8 cellular contexts compared by ENCODE assay signal in the genomic region with DNA sequence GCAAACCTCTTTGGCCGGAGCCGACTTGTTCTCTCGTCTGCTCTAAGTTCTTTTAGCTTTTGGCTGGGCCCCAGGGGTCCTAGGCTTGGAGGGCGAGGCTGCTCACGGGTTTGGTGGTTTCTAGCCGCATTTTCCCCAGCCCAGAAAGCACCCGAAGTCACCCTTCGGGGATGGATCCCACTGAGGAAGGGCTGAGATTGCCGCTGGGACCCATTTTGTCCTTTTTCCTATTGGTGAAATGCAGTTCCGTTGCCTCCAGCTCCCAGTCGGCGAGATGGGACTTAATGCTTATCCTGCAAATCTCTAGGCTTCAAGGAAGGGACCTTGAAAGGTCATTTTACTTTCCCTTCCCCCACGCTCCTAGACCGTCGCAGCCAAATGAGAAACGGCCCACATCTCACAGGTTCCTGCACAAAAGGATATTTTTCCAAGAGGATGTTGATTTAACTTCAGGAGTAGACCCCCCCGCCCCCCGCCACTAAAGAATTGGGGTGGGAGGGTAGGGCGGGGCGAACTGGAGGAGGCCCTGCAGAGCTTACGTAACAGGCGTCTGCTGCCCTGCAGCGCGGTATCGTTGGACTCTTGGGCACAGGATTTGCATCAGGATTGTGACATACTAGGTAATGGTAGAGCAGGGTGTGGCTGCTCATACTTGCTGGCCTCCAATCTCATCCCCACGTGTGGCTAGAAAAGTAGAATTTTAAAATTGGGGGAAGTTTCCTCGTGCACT. TPM values are rescaled to one million over a fixed set of nuclear protein-coding genes. Genes with fewer than 3 reads are reported as not detected.
DNase-seq lines count a peak whose midpoint lies in the region; ATAC-seq and TF ChIP-seq lines count a peak whose summit lies in the region.

No MANE protein-coding gene starts in this region.

- H3K23ac ChIP-seq in mesenchymal stem cell (ENCODE audit: low read length in 2 of 2), result no peak overlapping the region

- H2BK5ac ChIP-seq in mesenchymal stem cell (ENCODE audit: low read depth, low read length, poor library complexity, severe bottlenecking), result no peak overlapping the region

- H3K4me3 Mint-ChIP-seq in CD4-positive, alpha-beta memory T cell, result peak overlapping the region; percentile 87 to 94 (median 92)

- H3K36me3 ChIP-seq in CD4-positive, alpha-beta memory T cell (ENCODE audit: insufficient read depth, low read length), result peaks cover 6% of the 10 kb centered on the region
- H3K36me3 ChIP-seq in effector memory CD4-positive, alpha-beta T cell (ENCODE audit: control insufficient read depth, insufficient read depth, low read length), result no peaks in the 10 kb centered on the region
- H3K36me3 ChIP-seq in mesenchymal stem cell (ENCODE audit: control insufficient read depth in 1 of 2, insufficient read depth in 2 of 2, low read depth in 1 of 2, low read length in 2 of 2), result peaks cover 0 to 11% of the 10 kb centered on the region in 2 experiments

- POLR2A ChIA-PET in CD4-positive, alpha-beta memory T cell (lab: Charles Lee; ENCODE audit: partially characterized antibody), result interaction anchor here (0.5 to 2.3 kb wide), 9 partner anchors 13 to 1256 kb away, joined by 3 to 14 read pairs (median 3); partner anchors contain the start of genes ATP7A, COX7B and TAF9B

- H3K4me2 ChIP-seq in mesenchymal stem cell (ENCODE audit: low read length, poor library complexity, severe bottlenecking), result peak overlapping the region; percentile 58

- peak overlapping the region; percentile 1 for H2BK120ac ChIP-seq in mesenchymal stem cell (ENCODE audit: low read depth, low read length)

- peak overlapping the region in 1 of 2 experiments; percentile 95 for H3K18ac ChIP-seq in mesenchymal stem cell (ENCODE audit: low read depth in 1 of 2, low read length in 2 of 2)

- no peak overlapping the region for H2AK5ac ChIP-seq in mesenchymal stem cell (ENCODE audit: low read length, severe bottlenecking)

- H3K27me3 ChIP-seq in CD4-positive, alpha-beta memory T cell (ENCODE audit: insufficient read depth, low read length), result no peaks in the 10 kb centered on the region
- no peaks in the 10 kb centered on the region for H3K27me3 ChIP-seq in effector memory CD4-positive, alpha-beta T cell (replicated peaks; ENCODE audit: control insufficient read depth, insufficient read depth, low read length, poor library complexity, severe bottlenecking)
- no peaks in the 10 kb centered on the region for H3K27me3 ChIP-seq in mesenchymal stem cell (ENCODE audit: control insufficient read depth in 1 of 2, insufficient read depth in 1 of 2, low read length in 2 of 2)

- H3K14ac ChIP-seq in mesenchymal stem cell (ENCODE audit: low read length in 2 of 2), result peak overlapping the region in 1 of 2 experiments; percentile 32

- H3K79me1 ChIP-seq in mesenchymal stem cell (replicated peaks; ENCODE audit: low read length, poor library complexity, severe bottlenecking), result no peaks in the 10 kb centered on the region

- peak; percentile 22 to 58 (median 31) for DNase-seq in CD4-positive, alpha-beta memory T cell
- peak; percentile 26 for DNase-seq in NCI-H146 treated with DMSO at 0.1 percent for 48 hours (lab: John Stamatoyannopoulos, UW; ENCODE audit: unreplicated experiment)
- peak; percentile 16 to 30 (median 16) for DNase-seq in effector memory CD4-positive, alpha-beta T cell
- DNase-seq in mesenchymal stem cell, result peak; percentile 47
- peak; percentile 19 for DNase-seq in superior temporal gyrus (ENCODE audit: extremely low spot score)
- DNase-seq in epidermal melanocyte (ENCODE audit: insufficient read length, low spot score), result no peak

- peak overlapping the region; percentile 62 to 90 for H3K4me3 ChIP-seq in CD4-positive, alpha-beta memory T cell (ENCODE audit: low read length in 2 of 2)
- peak overlapping the region; percentile 68 for H3K4me3 ChIP-seq in WI38 (ENCODE audit: low read depth, low read length)
- H3K4me3 ChIP-seq in effector memory CD4-positive, alpha-beta T cell (ENCODE audit: insufficient read depth, low read depth, low read length, poor library complexity, severe bottlenecking), result peak overlapping the region; percentile 81
- peak overlapping the region; percentile 71 to 94 for H3K4me3 ChIP-seq in mesenchymal stem cell (ENCODE audit: insufficient read depth in 1 of 2, low read depth in 1 of 2, low read length in 2 of 2)

- ATAC-seq in GM21528 (IDR thresholded peaks at IDR 0.05; ENCODE audit: low FRiP score, unreplicated experiment), result peak; percentile 37

- H2BK12ac ChIP-seq in mesenchymal stem cell (ENCODE audit: low read length in 2 of 2), result no peak overlapping the region

- H3K27me3 Mint-ChIP-seq in CD4-positive, alpha-beta memory T cell, result no peaks in the 10 kb centered on the region

- intact Hi-C loops in CD4-positive, alpha-beta memory T cell (cut with micrococcal nuclease), result loop anchor here (2.0 to 10.0 kb wide), 9 partner anchors 34 to 1310 kb away; partner anchors contain the start of genes ATP7A, ATRX, COX7B and CYSLTR1

- WGBS in mesenchymal stem cell, result 2% methylated on average over 19 of the region's 27 CpGs

- peaks cover 0 to 4% (median 0%) of the 10 kb centered on the region in 8 donors for H3K9me3 Mint-ChIP-seq in CD4-positive, alpha-beta memory T cell

- H3K4ac ChIP-seq in mesenchymal stem cell (ENCODE audit: low read depth in 1 of 2, low read length in 2 of 2), result peak overlapping the region in 1 of 2 experiments; percentile 94

- no peak overlapping the region for H2AFZ ChIP-seq in mesenchymal stem cell (ENCODE audit: low read depth, low read length)

- no peak for TF ChIP-seq CTCF in WI38 (IDR thresholded peaks at IDR 0.05; ENCODE audit: low read depth, low read length)

- H3K36me3 Mint-ChIP-seq in CD4-positive, alpha-beta memory T cell, result peaks cover 4 to 32% of the 10 kb centered on the region in 2 donors

- H3K4me1 Mint-ChIP-seq in CD4-positive, alpha-beta memory T cell, result peaks cover 26 to 60% (median 41%) of the 10 kb centered on the region in 4 donors

- H3K9me3 ChIP-seq in CD4-positive, alpha-beta memory T cell (ENCODE audit: control insufficient read depth in 1 of 2, low read length in 2 of 2), result no peaks in the 10 kb centered on the region
- no peaks in the 10 kb centered on the region for H3K9me3 ChIP-seq in effector memory CD4-positive, alpha-beta T cell (ENCODE audit: control insufficient read depth, low read length)
- H3K9me3 ChIP-seq in mesenchymal stem cell (ENCODE audit: control insufficient read depth, low read length), result no peaks in the 10 kb centered on the region

- H3K9ac ChIP-seq in mesenchymal stem cell (ENCODE audit: low read length), result peak overlapping the region; percentile 98

- H3K4me1 ChIP-seq in CD4-positive, alpha-beta memory T cell (ENCODE audit: insufficient read depth, low read length), result peaks cover 42% of the 10 kb centered on the region
- peaks cover 11% of the 10 kb centered on the region for H3K4me1 ChIP-seq in effector memory CD4-positive, alpha-beta T cell (ENCODE audit: control insufficient read depth, insufficient read depth, low read length, poor library complexity, severe bottlenecking)
- H3K4me1 ChIP-seq in mesenchymal stem cell (ENCODE audit: control insufficient read depth, insufficient read depth, low read depth, low read length), result peaks cover 2% of the 10 kb centered on the region

- H4K8ac ChIP-seq in mesenchymal stem cell (ENCODE audit: low read length), result peak overlapping the region; percentile 16

- peak overlapping the region; percentile 92 to 98 (median 95) for H3K27ac Mint-ChIP-seq in CD4-positive, alpha-beta memory T cell

- CTCF ChIA-PET in CD4-positive, alpha-beta memory T cell (lab: Charles Lee; ENCODE audit: partially characterized antibody), result interaction anchor here (0.7 kb wide), 1 partner anchor 28 kb away, joined by 3 read pairs; no protein-coding TSS in a partner anchor

- H4K91ac ChIP-seq in mesenchymal stem cell (ENCODE audit: low read length), result peak overlapping the region; percentile 25

- H3K27ac ChIP-seq in CD4-positive, alpha-beta memory T cell (ENCODE audit: low read depth, low read length), result peak overlapping the region; percentile 86
- H3K27ac ChIP-seq in effector memory CD4-positive, alpha-beta T cell (ENCODE audit: insufficient read depth, low read length, poor library complexity, severe bottlenecking), result peak overlapping the region; percentile 92
- H3K27ac ChIP-seq in mesenchymal stem cell (ENCODE audit: low read length, poor library complexity, severe bottlenecking), result peak overlapping the region; percentile 92

- no peak overlapping the region for H2BK15ac ChIP-seq in mesenchymal stem cell (ENCODE audit: low read depth, poor library complexity, severe bottlenecking)

RNA-seq across cellular contexts. Expression of gene PGK1, which starts 0.6 kb away (rescaled TPM):
- 100 to 1,000 TPM; 205 to 209 TPM for total RNA-seq in CD4-positive, alpha-beta memory T cell
- 100 to 1,000 TPM; 461 to 867 TPM for polyA plus RNA-seq in CD4-positive, alpha-beta memory T cell
- 158 TPM for polyA plus RNA-seq in mesenchymal stem cell (2013, experiment 1 of 2)
- 172 TPM for polyA plus RNA-seq in mesenchymal stem cell (2013, experiment 2 of 2)

RNA-seq across cellular contexts. Expression of gene TAF9B, which starts 34.8 kb away (rescaled TPM):
- total RNA-seq in CD4-positive, alpha-beta memory T cell, result 10 to 100 TPM; 23.6 to 28.3 TPM
- polyA plus RNA-seq in CD4-positive, alpha-beta memory T cell, result 10 to 100 TPM; 27.1 to 32.8 TPM
- polyA plus RNA-seq in mesenchymal stem cell (2013, experiment 1 of 2), result 16.3 TPM
- polyA plus RNA-seq in mesenchymal stem cell (2013, experiment 2 of 2), result 16.6 TPM
